ENCODE assay signal across 13 cellular contexts in genomic region chr13:35857769-35858168, GRCh38.
DNase-seq lines count a peak whose midpoint lies in the region; TF ChIP-seq lines count a peak whose summit lies in the region.
"Had no signal": no experiment of that assay in that cellular context is flagged by ENCODE, and none has a peak within 500 bp of the region (broad histone marks: within the 10 kb centered on the region; RNA-seq: fewer than 3 reads in every experiment).

No MANE protein-coding gene starts in this region.

- no peaks in the 10 kb centered on the region for H3K27me3 ChIP-seq in adipocyte (replicated peaks; ENCODE audit: control insufficient read depth, insufficient read depth, low read length)
- no peaks in the 10 kb centered on the region for H3K27me3 ChIP-seq in testis
- H3K27me3 ChIP-seq in dorsolateral prefrontal cortex, result no peaks in the 10 kb centered on the region
- H3K27me3 ChIP-seq: BE2C, Peyer's patch had no signal

- WGBS in testis, 2 donors, result 53 to 54% methylated on average over 4 of the region's 4 CpGs

- H3K4me1 ChIP-seq in adipocyte (ENCODE audit: control insufficient read depth, insufficient read depth, low read length) (peaks cover 53% of the 10 kb centered on the region), testis (peaks cover 15% of the 10 kb centered on the region)
- H3K4me1 ChIP-seq: BE2C, Peyer's patch had no signal

- peak overlapping the region; percentile 70 for H3K9ac ChIP-seq in adipocyte (ENCODE audit: low read length)

- DNase-seq in NCI-H2227 treated with DMSO at 0.1 percent for 48 hours (lab: John Stamatoyannopoulos, UW), result peak; percentile 17
- no peak for DNase-seq in NCI-H2227 (lab: John Stamatoyannopoulos, UW; ENCODE audit: unreplicated experiment)
- peak; percentile 66 for DNase-seq in adipocyte (ENCODE audit: low read depth)
- DNase-seq in iPS-NIHi11 (ENCODE audit: low spot score), result peak; percentile 50
- DNase-seq in testis, result peak; percentile 33
- DNase-seq in activated CD4-positive, alpha-beta T cell treated with anti-CD3 and anti-CD28 coated beads for 1 hour, result no peak
- DNase-seq in dorsolateral prefrontal cortex, result no peak
- no peak for DNase-seq in endothelial cell (ENCODE audit: low spot score)
- DNase-seq: activated T-cell treated with anti-CD3 and anti-CD28 coated beads, Interleukin-2, amount 50 U/mL, for 4 hours; BE2C; mucosa of descending colon; Peyer's patch; stimulated activated CD8-positive, alpha-beta memory T cell treated with anti-CD3 and anti-CD28 coated beads, Interleukin-4, amount 100 ng/mL, for 48 hours had no signal

- TF ChIP-seq POLR2A in testis (IDR thresholded peaks at IDR 0.05), result no peak

- no peak overlapping the region for H3K4me3 Mint-ChIP-seq in endothelial cell (ENCODE audit: unreplicated experiment)
- H3K4me3 Mint-ChIP-seq: activated T-cell treated with anti-CD3 and anti-CD28 coated beads, Interleukin-2, amount 50 U/mL, for 4 hours had no signal

- H3K4me1 Mint-ChIP-seq in endothelial cell (ENCODE audit: unreplicated experiment), result no peaks in the 10 kb centered on the region

- H3K4me3 ChIP-seq in adipocyte (ENCODE audit: low read length), result peak overlapping the region; percentile 33
- no peak overlapping the region for H3K4me3 ChIP-seq in testis
- H3K4me3 ChIP-seq in dorsolateral prefrontal cortex, result no peak overlapping the region
- H3K4me3 ChIP-seq: mucosa of descending colon, Peyer's patch had no signal

- no peaks in the 10 kb centered on the region for H3K9me3 ChIP-seq in adipocyte (ENCODE audit: control insufficient read depth, low read length)
- no peaks in the 10 kb centered on the region for H3K9me3 ChIP-seq in testis
- H3K9me3 ChIP-seq: BE2C, mucosa of descending colon, Peyer's patch had no signal

- H3K36me3 ChIP-seq in adipocyte (ENCODE audit: control insufficient read depth, insufficient read depth, low read length, severe bottlenecking), result peaks cover 8% of the 10 kb centered on the region
- no peaks in the 10 kb centered on the region for H3K36me3 ChIP-seq in testis (ENCODE audit: low read depth, missing control alignments)
- H3K36me3 ChIP-seq: BE2C, Peyer's patch had no signal

- H3K27ac ChIP-seq in testis, result peak overlapping the region in 1 of 2 donors; percentile 42
- H3K27ac ChIP-seq in dorsolateral prefrontal cortex, result peak overlapping the region in 13 of 59 donors; percentile 10 to 73 (median 42)

- H3K9me3 Mint-ChIP-seq in endothelial cell (ENCODE audit: unreplicated experiment), result no peaks in the 10 kb centered on the region

- intact Hi-C loops in testis (cut with DNase I; ENCODE audit: low total_unique reads), result no loop called here
- intact Hi-C loops in dorsolateral prefrontal cortex (cut with DNase I), result no loop called here

- H3K27ac Mint-ChIP-seq in endothelial cell (ENCODE audit: unreplicated experiment), result no peak overlapping the region

- no peak for TF ChIP-seq CTCF in testis (IDR thresholded peaks at IDR 0.05)
- TF ChIP-seq CTCF in dorsolateral prefrontal cortex (IDR thresholded peaks at IDR 0.05 in 54 of 56, conservative IDR thresholded peaks at IDR 0.05 in 2 of 56; ENCODE audit: low read depth in 1 of 56, partially characterized antibody in 56 of 56), result no peak
- no peak for TF ChIP-seq CTCF in endothelial cell (IDR thresholded peaks at IDR 0.05; ENCODE audit: unreplicated experiment)

- no peaks in the 10 kb centered on the region for H3K27me3 Mint-ChIP-seq in endothelial cell (ENCODE audit: unreplicated experiment)

- H3K36me3 Mint-ChIP-seq in endothelial cell (ENCODE audit: low read depth, unreplicated experiment), result no peaks in the 10 kb centered on the region

Comparison
In these comparisons a context has a peak if more than half of its experiments do, and no peak if none do; other contexts are left out.
1. DNase-seq: peak in NCI-H2227 treated with DMSO at 0.1 percent for 48 hours (single experiment), adipocyte (single experiment), iPS-NIHi11 (single experiment) and testis (single experiment); none in NCI-H2227 (single experiment), activated CD4-positive, alpha-beta T cell treated with anti-CD3 and anti-CD28 coated beads for 1 hour (single experiment), dorsolateral prefrontal cortex (0 of 10) and endothelial cell (single experiment).